Comparison of ENCODE assay signal across 8 cellular contexts in the genomic region with DNA sequence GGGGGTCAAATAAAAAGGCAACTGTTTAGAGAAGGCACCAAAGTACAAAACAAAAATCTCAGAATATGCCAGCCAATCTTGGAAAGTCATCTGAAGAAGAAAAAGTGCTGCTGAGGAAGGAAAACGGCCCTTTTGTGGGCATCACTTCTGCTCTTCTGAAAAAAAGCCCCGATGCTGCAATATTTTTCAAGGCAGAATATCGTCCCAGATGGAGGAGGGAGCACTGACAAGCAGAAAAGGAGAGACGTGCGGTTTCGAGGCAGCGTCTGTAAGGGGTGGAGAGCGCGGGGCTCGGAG. TPM values are rescaled to one million over a fixed set of nuclear protein-coding genes. Genes with fewer than 3 reads are reported as not detected.
A peak's percentile ranks its signal among the peaks of the same experiment; 100 is the strongest.
DNase-seq lines count a peak whose midpoint lies in the region; ATAC-seq and TF ChIP-seq lines count a peak whose summit lies in the region.

No MANE protein-coding gene starts in this region.

- H3K9me3 ChIP-seq in CD4-positive, alpha-beta T cell (ENCODE audit: control insufficient read depth, low read length): no peaks in the 10 kb centered on the region
- H3K9me3 ChIP-seq in transverse colon: no peaks in the 10 kb centered on the region

- CTCF ChIA-PET in CD4-positive, alpha-beta T cell (lab: Charles Lee): no interaction called here
- CTCF ChIA-PET in activated CD8-positive, alpha-beta T cell treated with anti-CD3 and anti-CD28 coated beads, Interleukin-2, amount 10 ng/mL, durations not matched to agents 7 days and 5 days (lab: Charles Lee): no interaction called here

- no peak for TF ChIP-seq EP300 in transverse colon (IDR thresholded peaks at IDR 0.05; ENCODE audit: low read depth)

- no peak for TF ChIP-seq CTCF in CD4-positive, alpha-beta T cell (IDR thresholded peaks at IDR 0.05)
- TF ChIP-seq CTCF in transverse colon (IDR thresholded peaks at IDR 0.05): no peak

- 0% methylated on average over 10 of the region's 10 CpGs for WGBS in transverse colon (ENCODE audit: low coverage in 1 of 2), 2 donors

- H3K27ac ChIP-seq in CD4-positive, alpha-beta T cell (ENCODE audit: low read depth, low read length): no peak overlapping the region
- peak overlapping the region; percentile 64 to 81 (median 78) for H3K27ac ChIP-seq in transverse colon

- intact Hi-C loops in CD4-positive, alpha-beta T cell (cut with DNase I, micrococcal nuclease): no loop called here
- intact Hi-C loops in transverse colon (cut with DNase I; ENCODE audit: low total_unique reads): no loop called here

- H3K4me1 ChIP-seq in transverse colon: peaks cover 0 to 20% (median 8%) of the 10 kb centered on the region in 4 donors

- H3K4me3 Mint-ChIP-seq in CD4-positive, alpha-beta T cell: peak overlapping the region; percentile 70
- H3K4me3 Mint-ChIP-seq in activated CD8-positive, alpha-beta T cell treated with anti-CD3 and anti-CD28 coated beads, Interleukin-2, amount 10 ng/mL, durations not matched to agents 7 days and 5 days: peak overlapping the region; percentile 61

- H3K36me3 ChIP-seq in transverse colon: no peaks in the 10 kb centered on the region

- no peak for ATAC-seq in CD4-positive, alpha-beta T cell (ENCODE audit: poor library complexity)
- ATAC-seq in GM21786 (IDR thresholded peaks at IDR 0.05; ENCODE audit: unreplicated experiment): peak; percentile 3
- ATAC-seq in activated CD8-positive, alpha-beta T cell treated with anti-CD3 and anti-CD28 coated beads, Interleukin-2, amount 10 ng/mL, durations not matched to agents 7 days and 5 days: no peak

- peak overlapping the region; percentile 39 to 67 (median 59) for H3K4me3 ChIP-seq in transverse colon

- POLR2A ChIA-PET in CD4-positive, alpha-beta T cell (lab: Charles Lee): no interaction called here
- POLR2A ChIA-PET in activated CD8-positive, alpha-beta T cell treated with anti-CD3 and anti-CD28 coated beads, Interleukin-2, amount 10 ng/mL, durations not matched to agents 7 days and 5 days (lab: Charles Lee): no interaction called here

- peaks cover 10% of the 10 kb centered on the region for H3K4me1 Mint-ChIP-seq in CD4-positive, alpha-beta T cell (ENCODE audit: low read depth)
- peaks cover 7% of the 10 kb centered on the region for H3K4me1 Mint-ChIP-seq in activated CD8-positive, alpha-beta T cell treated with anti-CD3 and anti-CD28 coated beads, Interleukin-2, amount 10 ng/mL, durations not matched to agents 7 days and 5 days (ENCODE audit: low read depth)

- no peak for DNase-seq in CD4-positive, alpha-beta T cell
- no peak for DNase-seq in activated CD8-positive, alpha-beta T cell treated with anti-CD3 and anti-CD28 coated beads, Interleukin-2, amount 10 ng/mL, durations not matched to agents 7 days and 5 days
- DNase-seq in iris pigment epithelial cell (ENCODE audit: low read depth) (peak; percentile 21), transverse colon (no peak), GM03348 (ENCODE audit: low spot score) (no peak), ecto neural progenitor cell (ENCODE audit: low spot score) (no peak)
- DNase-seq in effector CD4-positive, alpha-beta T cell: no peak

- no peaks in the 10 kb centered on the region for H3K9me3 Mint-ChIP-seq in CD4-positive, alpha-beta T cell
- H3K9me3 Mint-ChIP-seq in activated CD8-positive, alpha-beta T cell treated with anti-CD3 and anti-CD28 coated beads, Interleukin-2, amount 10 ng/mL, durations not matched to agents 7 days and 5 days (ENCODE audit: insufficient read depth): peaks cover 3% of the 10 kb centered on the region

- in situ Hi-C loops in transverse colon (cut with MboI; ENCODE audit: low pct_ligation_motif_present in 1 of 4, low pct_unique_long_range_greater_than_20kb in 1 of 4, low sequenced_read_pairs in 3 of 4): no loop called here

- H3K36me3 Mint-ChIP-seq in CD4-positive, alpha-beta T cell (ENCODE audit: low read depth): no peaks in the 10 kb centered on the region
- H3K36me3 Mint-ChIP-seq in activated CD8-positive, alpha-beta T cell treated with anti-CD3 and anti-CD28 coated beads, Interleukin-2, amount 10 ng/mL, durations not matched to agents 7 days and 5 days (ENCODE audit: low read depth): no peaks in the 10 kb centered on the region

- no peak overlapping the region for H3K27ac Mint-ChIP-seq in CD4-positive, alpha-beta T cell
- no peak overlapping the region for H3K27ac Mint-ChIP-seq in activated CD8-positive, alpha-beta T cell treated with anti-CD3 and anti-CD28 coated beads, Interleukin-2, amount 10 ng/mL, durations not matched to agents 7 days and 5 days

- peaks cover 50% of the 10 kb centered on the region for H3K27me3 ChIP-seq in CD4-positive, alpha-beta T cell (ENCODE audit: control insufficient read depth, insufficient read depth, low read length)
- H3K27me3 ChIP-seq in transverse colon: peaks cover 82% of the 10 kb centered on the region

- TF ChIP-seq POLR2A in transverse colon (IDR thresholded peaks at IDR 0.05): no peak

- peaks cover 65% of the 10 kb centered on the region for H3K27me3 Mint-ChIP-seq in CD4-positive, alpha-beta T cell
- H3K27me3 Mint-ChIP-seq in activated CD8-positive, alpha-beta T cell treated with anti-CD3 and anti-CD28 coated beads, Interleukin-2, amount 10 ng/mL, durations not matched to agents 7 days and 5 days (ENCODE audit: low read depth): peaks cover 45% of the 10 kb centered on the region

RNA-seq across cellular contexts. Expression of gene ATRNL1, which starts 1.0 kb away (rescaled TPM):
- not detected for total RNA-seq in CD4-positive, alpha-beta T cell
- total RNA-seq in activated CD8-positive, alpha-beta T cell treated with anti-CD3 and anti-CD28 coated beads, Interleukin-2, amount 10 ng/mL, durations not matched to agents 7 days and 5 days: not detected
- total RNA-seq in transverse colon: 10 to 100 TPM in 3 of 4 donors, 1 to 10 TPM in 1; 4.4 to 18.4 (median 14.4) TPM

Comparison
In these comparisons a context has a peak if more than half of its experiments do, and no peak if none do; other contexts are left out.
1. RNA of gene ATRNL1, which starts 1.0 kb away (total RNA-seq): 4.4 to 18.4 TPM in transverse colon; not detected in CD4-positive, alpha-beta T cell and not detected in activated CD8-positive, alpha-beta T cell treated with anti-CD3 and anti-CD28 coated beads, Interleukin-2, amount 10 ng/mL, durations not matched to agents 7 days and 5 days; every median in the first group is over 4 times any median in the second.